ENCODE assay signal across 1 cellular context in the genomic region with DNA sequence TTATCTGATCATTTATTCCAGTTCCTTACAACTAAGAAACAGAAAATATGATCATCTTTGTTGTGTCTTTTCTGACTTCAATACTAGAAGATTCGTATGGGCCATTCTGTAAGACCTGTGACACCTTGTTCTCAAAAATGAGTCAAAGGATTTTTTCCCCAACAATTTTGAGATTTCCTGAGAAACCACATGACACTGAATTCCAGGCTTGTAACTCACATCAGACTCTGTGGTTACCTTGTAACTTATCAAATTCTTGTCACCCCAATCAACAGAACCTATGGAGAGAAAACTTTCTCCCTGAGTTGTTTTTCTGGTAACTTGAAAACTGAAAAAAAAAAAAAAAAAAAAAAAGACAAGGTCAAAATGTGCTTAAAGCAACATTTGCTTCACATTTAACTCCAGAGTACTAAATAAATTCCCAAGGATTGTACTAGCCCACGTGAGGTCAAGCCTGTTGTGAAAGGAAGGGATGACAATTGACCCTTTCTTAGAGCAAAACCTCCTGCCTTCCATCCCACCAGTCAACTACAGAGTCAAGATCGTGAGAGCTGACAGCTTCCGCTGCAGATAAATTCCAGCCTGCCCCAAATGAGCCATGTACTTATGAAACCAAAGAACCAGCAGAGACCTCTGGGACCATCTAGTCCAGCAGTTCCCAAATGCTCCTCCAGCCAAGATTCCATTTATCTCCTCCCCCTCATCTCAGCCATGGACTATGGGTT.
TF ChIP-seq lines count a peak whose summit lies in the region.

No MANE protein-coding gene starts in this region.

TF ChIP-seq in WTC11, 78 proteins besides CTCF, POLR2A, EP300 and RAD21 (continued from another document):
- TF ChIP-seq, protein P1, sequence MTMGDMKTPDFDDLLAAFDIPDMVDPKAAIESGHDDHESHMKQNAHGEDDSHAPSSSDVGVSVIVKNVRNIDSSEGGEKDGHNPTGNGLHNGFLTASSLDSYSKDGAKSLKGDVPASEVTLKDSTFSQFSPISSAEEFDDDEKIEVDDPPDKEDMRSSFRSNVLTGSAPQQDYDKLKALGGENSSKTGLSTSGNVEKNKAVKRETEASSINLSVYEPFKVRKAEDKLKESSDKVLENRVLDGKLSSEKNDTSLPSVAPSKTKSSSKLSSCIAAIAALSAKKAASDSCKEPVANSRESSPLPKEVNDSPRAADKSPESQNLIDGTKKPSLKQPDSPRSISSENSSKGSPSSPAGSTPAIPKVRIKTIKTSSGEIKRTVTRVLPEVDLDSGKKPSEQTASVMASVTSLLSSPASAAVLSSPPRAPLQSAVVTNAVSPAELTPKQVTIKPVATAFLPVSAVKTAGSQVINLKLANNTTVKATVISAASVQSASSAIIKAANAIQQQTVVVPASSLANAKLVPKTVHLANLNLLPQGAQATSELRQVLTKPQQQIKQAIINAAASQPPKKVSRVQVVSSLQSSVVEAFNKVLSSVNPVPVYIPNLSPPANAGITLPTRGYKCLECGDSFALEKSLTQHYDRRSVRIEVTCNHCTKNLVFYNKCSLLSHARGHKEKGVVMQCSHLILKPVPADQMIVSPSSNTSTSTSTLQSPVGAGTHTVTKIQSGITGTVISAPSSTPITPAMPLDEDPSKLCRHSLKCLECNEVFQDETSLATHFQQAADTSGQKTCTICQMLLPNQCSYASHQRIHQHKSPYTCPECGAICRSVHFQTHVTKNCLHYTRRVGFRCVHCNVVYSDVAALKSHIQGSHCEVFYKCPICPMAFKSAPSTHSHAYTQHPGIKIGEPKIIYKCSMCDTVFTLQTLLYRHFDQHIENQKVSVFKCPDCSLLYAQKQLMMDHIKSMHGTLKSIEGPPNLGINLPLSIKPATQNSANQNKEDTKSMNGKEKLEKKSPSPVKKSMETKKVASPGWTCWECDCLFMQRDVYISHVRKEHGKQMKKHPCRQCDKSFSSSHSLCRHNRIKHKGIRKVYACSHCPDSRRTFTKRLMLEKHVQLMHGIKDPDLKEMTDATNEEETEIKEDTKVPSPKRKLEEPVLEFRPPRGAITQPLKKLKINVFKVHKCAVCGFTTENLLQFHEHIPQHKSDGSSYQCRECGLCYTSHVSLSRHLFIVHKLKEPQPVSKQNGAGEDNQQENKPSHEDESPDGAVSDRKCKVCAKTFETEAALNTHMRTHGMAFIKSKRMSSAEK (CRISPR knock-in tag; IDR thresholded peaks at IDR 0.05; ENCODE audit: borderline replicate concordance), result no peak
- TF ChIP-seq, protein P2, sequence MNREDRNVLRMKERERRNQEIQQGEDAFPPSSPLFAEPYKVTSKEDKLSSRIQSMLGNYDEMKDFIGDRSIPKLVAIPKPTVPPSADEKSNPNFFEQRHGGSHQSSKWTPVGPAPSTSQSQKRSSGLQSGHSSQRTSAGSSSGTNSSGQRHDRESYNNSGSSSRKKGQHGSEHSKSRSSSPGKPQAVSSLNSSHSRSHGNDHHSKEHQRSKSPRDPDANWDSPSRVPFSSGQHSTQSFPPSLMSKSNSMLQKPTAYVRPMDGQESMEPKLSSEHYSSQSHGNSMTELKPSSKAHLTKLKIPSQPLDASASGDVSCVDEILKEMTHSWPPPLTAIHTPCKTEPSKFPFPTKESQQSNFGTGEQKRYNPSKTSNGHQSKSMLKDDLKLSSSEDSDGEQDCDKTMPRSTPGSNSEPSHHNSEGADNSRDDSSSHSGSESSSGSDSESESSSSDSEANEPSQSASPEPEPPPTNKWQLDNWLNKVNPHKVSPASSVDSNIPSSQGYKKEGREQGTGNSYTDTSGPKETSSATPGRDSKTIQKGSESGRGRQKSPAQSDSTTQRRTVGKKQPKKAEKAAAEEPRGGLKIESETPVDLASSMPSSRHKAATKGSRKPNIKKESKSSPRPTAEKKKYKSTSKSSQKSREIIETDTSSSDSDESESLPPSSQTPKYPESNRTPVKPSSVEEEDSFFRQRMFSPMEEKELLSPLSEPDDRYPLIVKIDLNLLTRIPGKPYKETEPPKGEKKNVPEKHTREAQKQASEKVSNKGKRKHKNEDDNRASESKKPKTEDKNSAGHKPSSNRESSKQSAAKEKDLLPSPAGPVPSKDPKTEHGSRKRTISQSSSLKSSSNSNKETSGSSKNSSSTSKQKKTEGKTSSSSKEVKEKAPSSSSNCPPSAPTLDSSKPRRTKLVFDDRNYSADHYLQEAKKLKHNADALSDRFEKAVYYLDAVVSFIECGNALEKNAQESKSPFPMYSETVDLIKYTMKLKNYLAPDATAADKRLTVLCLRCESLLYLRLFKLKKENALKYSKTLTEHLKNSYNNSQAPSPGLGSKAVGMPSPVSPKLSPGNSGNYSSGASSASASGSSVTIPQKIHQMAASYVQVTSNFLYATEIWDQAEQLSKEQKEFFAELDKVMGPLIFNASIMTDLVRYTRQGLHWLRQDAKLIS (CRISPR knock-in tag; IDR thresholded peaks at IDR 0.05; ENCODE audit: borderline replicate concordance), result no peak
- no peak for TF ChIP-seq JUN (CRISPR knock-in tag; IDR thresholded peaks at IDR 0.05)
